ENCODE assay signal across 9 cellular contexts in the genomic region with DNA sequence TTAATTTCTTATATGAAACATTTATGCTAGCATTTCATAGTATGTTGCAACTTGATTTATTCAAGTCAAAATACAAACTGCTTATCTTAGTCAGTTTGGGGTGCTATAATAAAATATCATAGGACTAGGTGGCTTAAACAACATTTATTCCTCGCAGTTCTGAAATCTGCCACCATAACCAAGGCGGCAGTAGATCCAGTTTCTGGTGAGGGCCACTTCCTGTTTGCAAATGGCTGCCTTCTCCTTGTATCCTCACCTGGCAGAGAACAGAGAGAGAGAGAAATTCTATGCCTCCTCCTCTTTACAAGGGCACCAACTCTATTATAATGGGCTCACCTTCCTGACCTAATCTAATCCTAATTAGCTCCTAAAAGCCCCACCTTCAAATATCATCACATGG.
DNase-seq lines count a peak whose midpoint lies in the region; ATAC-seq and TF ChIP-seq lines count a peak whose summit lies in the region.
"Had no signal": no experiment of that assay in that cellular context is flagged by ENCODE, and none has a peak within 500 bp of the region (broad histone marks: within the 10 kb centered on the region; RNA-seq: fewer than 3 reads in every experiment).

No MANE protein-coding gene starts in this region.

- peak; percentile 67 for ATAC-seq in HG03442 (IDR thresholded peaks at IDR 0.05; ENCODE audit: unreplicated experiment)
- no peak for ATAC-seq in GM19467 (IDR thresholded peaks at IDR 0.05; ENCODE audit: unreplicated experiment)
- ATAC-seq in Right ventricle myocardium inferior, result no peak

- H3K9me3 ChIP-seq in WERI-Rb-1 (ENCODE audit: severe bottlenecking), result no peaks in the 10 kb centered on the region

- no peaks in the 10 kb centered on the region for H3K27me3 ChIP-seq in WERI-Rb-1 (ENCODE audit: insufficient read depth, low read depth, severe bottlenecking)

- H3K27ac ChIP-seq in WERI-Rb-1, result no peak overlapping the region

- no peak overlapping the region for H3K4me3 ChIP-seq in WERI-Rb-1 (ENCODE audit: low read depth, low read length)

- TF ChIP-seq CTCF in WERI-Rb-1 (IDR thresholded peaks at IDR 0.05; ENCODE audit: low read depth, low read length), result no peak

- DNase-seq in stimulated activated CD4-positive, alpha-beta T cell treated with anti-CD3 and anti-CD28 coated beads, Interleukin-1b, Interleukin-23, amount 100 ng/mL, for 48 hours, result peak; percentile 18
- DNase-seq in stimulated activated CD4-positive, alpha-beta T cell treated with anti-CD3 and anti-CD28 coated beads, Interleukin-4, amount 100 ng/mL, for 4 hours, result no peak
- DNase-seq in WERI-Rb-1 (peak; percentile 9), cerebellum (ENCODE audit: low spot score) (no peak), DMS153 (lab: John Stamatoyannopoulos, UW) (no peak), Right ventricle myocardium inferior (ENCODE audit: missing footprints) (no peak)
- DNase-seq: kidney had no signal

- intact Hi-C loops in Right ventricle myocardium inferior (cut with DNase I), result no loop called here

- no peaks in the 10 kb centered on the region for H3K36me3 ChIP-seq in WERI-Rb-1

Comparison
In these comparisons a context has a peak if more than half of its experiments do, and no peak if none do; other contexts are left out.
1. DNase-seq: peak in stimulated activated CD4-positive, alpha-beta T cell treated with anti-CD3 and anti-CD28 coated beads, Interleukin-1b, Interleukin-23, amount 100 ng/mL, for 48 hours (single experiment) and WERI-Rb-1 (single experiment); none in stimulated activated CD4-positive, alpha-beta T cell treated with anti-CD3 and anti-CD28 coated beads, Interleukin-4, amount 100 ng/mL, for 4 hours (0 of 2), cerebellum (single experiment), DMS153 (single experiment) and Right ventricle myocardium inferior (single experiment).